ENCODE assay signal across 1 cellular context in genomic region chr22:42076764-42077485, GRCh38.
TF ChIP-seq lines count a peak whose summit lies in the region.

No MANE protein-coding gene starts in this region.

TF ChIP-seq in GM12891, 5 proteins besides CTCF, POLR2A, EP300 and RAD21 (continued from another document):
- TF ChIP-seq PAX5 (IDR thresholded peaks at IDR 0.05; ENCODE audit: insufficient read depth, low read length, severe bottlenecking): no peak
